ENCODE assay signal across 1 cellular context in the genomic region with DNA sequence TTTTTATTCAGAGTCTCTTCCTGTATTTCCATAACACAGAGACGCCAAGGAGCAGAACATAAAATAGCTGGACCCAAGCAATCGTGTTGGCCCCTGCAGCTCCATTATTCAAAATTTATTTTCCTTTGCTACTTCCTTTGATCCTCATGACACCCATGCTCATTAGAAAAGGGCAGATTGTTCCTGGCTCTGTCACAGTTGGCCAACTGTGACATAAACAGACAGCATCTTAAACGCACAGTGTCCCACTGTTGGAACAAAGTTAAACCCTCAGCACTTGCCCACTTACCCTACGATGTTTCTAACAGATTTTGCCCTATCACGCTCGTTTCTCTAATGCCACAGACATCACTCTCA.
TF ChIP-seq lines count a peak whose summit lies in the region.

No MANE protein-coding gene starts in this region.

TF ChIP-seq in GM12878, 131 proteins besides CTCF, POLR2A, EP300 and RAD21 (continued from another document):
- TF ChIP-seq, protein P1, sequence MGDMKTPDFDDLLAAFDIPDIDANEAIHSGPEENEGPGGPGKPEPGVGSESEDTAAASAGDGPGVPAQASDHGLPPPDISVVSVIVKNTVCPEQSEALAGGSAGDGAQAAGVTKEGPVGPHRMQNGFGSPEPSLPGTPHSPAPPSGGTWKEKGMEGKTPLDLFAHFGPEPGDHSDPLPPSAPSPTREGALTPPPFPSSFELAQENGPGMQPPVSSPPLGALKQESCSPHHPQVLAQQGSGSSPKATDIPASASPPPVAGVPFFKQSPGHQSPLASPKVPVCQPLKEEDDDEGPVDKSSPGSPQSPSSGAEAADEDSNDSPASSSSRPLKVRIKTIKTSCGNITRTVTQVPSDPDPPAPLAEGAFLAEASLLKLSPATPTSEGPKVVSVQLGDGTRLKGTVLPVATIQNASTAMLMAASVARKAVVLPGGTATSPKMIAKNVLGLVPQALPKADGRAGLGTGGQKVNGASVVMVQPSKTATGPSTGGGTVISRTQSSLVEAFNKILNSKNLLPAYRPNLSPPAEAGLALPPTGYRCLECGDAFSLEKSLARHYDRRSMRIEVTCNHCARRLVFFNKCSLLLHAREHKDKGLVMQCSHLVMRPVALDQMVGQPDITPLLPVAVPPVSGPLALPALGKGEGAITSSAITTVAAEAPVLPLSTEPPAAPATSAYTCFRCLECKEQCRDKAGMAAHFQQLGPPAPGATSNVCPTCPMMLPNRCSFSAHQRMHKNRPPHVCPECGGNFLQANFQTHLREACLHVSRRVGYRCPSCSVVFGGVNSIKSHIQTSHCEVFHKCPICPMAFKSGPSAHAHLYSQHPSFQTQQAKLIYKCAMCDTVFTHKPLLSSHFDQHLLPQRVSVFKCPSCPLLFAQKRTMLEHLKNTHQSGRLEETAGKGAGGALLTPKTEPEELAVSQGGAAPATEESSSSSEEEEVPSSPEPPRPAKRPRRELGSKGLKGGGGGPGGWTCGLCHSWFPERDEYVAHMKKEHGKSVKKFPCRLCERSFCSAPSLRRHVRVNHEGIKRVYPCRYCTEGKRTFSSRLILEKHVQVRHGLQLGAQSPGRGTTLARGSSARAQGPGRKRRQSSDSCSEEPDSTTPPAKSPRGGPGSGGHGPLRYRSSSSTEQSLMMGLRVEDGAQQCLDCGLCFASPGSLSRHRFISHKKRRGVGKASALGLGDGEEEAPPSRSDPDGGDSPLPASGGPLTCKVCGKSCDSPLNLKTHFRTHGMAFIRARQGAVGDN (IDR thresholded peaks at IDR 0.05) = 0 out of 2 replicates have a peak, but pooled peaks have one; percentile 13
